8 cellular contexts compared by ENCODE assay signal in genomic region chr4:40856836-40857362, GRCh38.
DNase-seq lines count a peak whose midpoint lies in the region; ATAC-seq and TF ChIP-seq lines count a peak whose summit lies in the region.

No MANE protein-coding gene starts in this region.

- H3K27ac ChIP-seq in cingulate gyrus (ENCODE audit: low read depth, low read length) (peak overlapping the region; percentile 2), left lung (no peak overlapping the region)

- peak overlapping the region; percentile 56 for H3K4me3 ChIP-seq in NB4 (ENCODE audit: low read depth, low read length)
- peak overlapping the region; percentile 55 for H3K4me3 ChIP-seq in WI38 (ENCODE audit: low read depth, low read length)
- H3K4me3 ChIP-seq in left lung: peak overlapping the region in 1 of 2 donors; percentile 36

- intact Hi-C loops in left lung (cut with DNase I): no loop called here

- H3K36me3 ChIP-seq in ES-I3 (ENCODE audit: insufficient read depth, low read length): no peaks in the 10 kb centered on the region
- no peaks in the 10 kb centered on the region for H3K36me3 ChIP-seq in left lung

- H3K4me1 ChIP-seq in ES-I3 (ENCODE audit: insufficient read depth, low read length): no peaks in the 10 kb centered on the region; the same call in 1 of the 2 replicates
- peaks cover 0 to 22% of the 10 kb centered on the region in 2 donors for H3K4me1 ChIP-seq in left lung

- peak; percentile 94 for ATAC-seq in GM21825 (IDR thresholded peaks at IDR 0.05; ENCODE audit: unreplicated experiment)
- peak; percentile 99 for ATAC-seq in left lung

- H3K27me3 ChIP-seq in left lung: peaks cover 0 to 10% of the 10 kb centered on the region in 2 donors

- DNase-seq in NB4 (ENCODE audit: low read depth) (peak; percentile 81), left lung (peak; percentile 75 to 96), KG1 (lab: John Stamatoyannopoulos, UW) (no peak)
- peak; percentile 49 to 67 for DNase-seq in stimulated activated CD4-positive, alpha-beta T cell treated with anti-CD3 and anti-CD28 coated beads, Interleukin-4, amount 100 ng/mL, for 4 hours

- TF ChIP-seq CTCF in NB4 (IDR thresholded peaks at IDR 0.05; ENCODE audit: low read depth, low read length): no peak
- TF ChIP-seq CTCF in WI38 (IDR thresholded peaks at IDR 0.05; ENCODE audit: low read depth, low read length): no peak
- TF ChIP-seq CTCF in left lung (IDR thresholded peaks at IDR 0.05): no peak

- no peaks in the 10 kb centered on the region for H3K9me3 ChIP-seq in ES-I3 (ENCODE audit: control insufficient read depth, insufficient read depth, low read length)
- no peaks in the 10 kb centered on the region for H3K9me3 ChIP-seq in left lung

- no peak for TF ChIP-seq POLR2A in NB4 (IDR thresholded peaks at IDR 0.05; ENCODE audit: extremely low read depth, insufficient read length)

- H3K9ac ChIP-seq in ES-I3 (ENCODE audit: low read depth, low read length): peak overlapping the region; percentile 63
